In the genomic region with DNA sequence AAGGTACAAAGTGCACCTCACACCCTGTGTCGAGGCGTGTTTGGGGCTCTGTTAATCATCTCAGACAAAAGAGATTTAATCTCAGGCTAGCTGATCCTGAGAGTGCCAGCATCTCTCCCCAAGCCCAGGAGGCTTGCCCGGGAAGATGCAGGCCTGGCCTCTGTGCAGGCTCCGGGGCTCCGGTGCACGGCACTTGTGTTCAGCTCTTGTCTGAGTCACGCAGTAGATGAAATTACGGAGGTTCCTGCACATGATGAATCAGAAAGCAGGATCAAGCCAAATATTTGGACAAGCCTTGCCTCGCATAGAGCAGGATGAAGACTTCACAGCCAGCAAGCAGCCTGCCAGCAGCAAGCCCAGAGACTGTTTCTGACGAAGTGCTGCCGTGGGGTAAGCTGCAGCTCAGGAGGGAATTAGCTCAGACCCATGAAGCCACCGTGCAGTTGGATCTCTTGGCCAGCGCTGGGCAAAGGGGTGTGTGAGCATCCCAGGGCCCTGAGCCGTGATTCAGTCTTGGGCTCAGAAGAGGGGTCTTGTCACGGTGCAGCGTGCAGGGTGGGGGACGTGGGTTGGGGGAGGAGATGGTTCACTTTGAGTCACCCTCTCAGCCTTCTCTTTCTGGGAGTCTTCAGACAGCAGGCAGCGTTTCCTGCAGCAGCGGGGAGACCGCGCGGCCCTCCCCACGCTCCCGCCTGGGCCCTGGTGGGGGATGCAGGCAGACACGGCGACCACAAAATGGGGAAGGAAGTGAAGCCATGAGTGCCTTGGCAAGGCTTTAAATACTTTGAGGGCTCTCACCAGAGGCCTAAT, we compare ENCODE assay signal across 1 cellular context.
A peak's percentile ranks its signal among the peaks of the same experiment; 100 is the strongest.
TF ChIP-seq lines count a peak whose summit lies in the region.

No MANE protein-coding gene starts in this region.

TF ChIP-seq in HepG2, 621 proteins besides CTCF, POLR2A, EP300 and RAD21 (continued from another document and continues in another):
- TF ChIP-seq MYNN (CRISPR knock-in tag; IDR thresholded peaks at IDR 0.05; ENCODE audit: low read depth) (no peak), RFX1 (IDR thresholded peaks at IDR 0.05) (no peak), SAFB2 (CRISPR knock-in tag; IDR thresholded peaks at IDR 0.05; ENCODE audit: borderline replicate concordance, low read depth) (no peak), ZBTB21 (CRISPR knock-in tag; IDR thresholded peaks at IDR 0.05) (no peak), ZBTB7B (CRISPR knock-in tag; IDR thresholded peaks at IDR 0.05) (no peak), ZNF646 (CRISPR knock-in tag; IDR thresholded peaks at IDR 0.05) (no peak), BHLHE40 (IDR thresholded peaks at IDR 0.05; ENCODE audit: low read length) (peak; percentile 24; the same call in 1 of the 2 replicates), DMAP1 (CRISPR knock-in tag; IDR thresholded peaks at IDR 0.05) (no peak), CCDC6 (CRISPR knock-in tag; IDR thresholded peaks at IDR 0.05) (no peak), IKZF4 (CRISPR knock-in tag; IDR thresholded peaks at IDR 0.05; ENCODE audit: borderline replicate concordance, low read depth, not compliant biosample characterization) (no peak), ZNF567 (CRISPR knock-in tag; IDR thresholded peaks at IDR 0.05; ENCODE audit: borderline replicate concordance) (no peak), ZNF326 (CRISPR knock-in tag; IDR thresholded peaks at IDR 0.05; ENCODE audit: borderline replicate concordance) (no peak), ZNF225 (CRISPR knock-in tag; IDR thresholded peaks at IDR 0.05) (no peak), RCOR2 (CRISPR knock-in tag; IDR thresholded peaks at IDR 0.05) (no peak), ZNF20 (CRISPR knock-in tag; IDR thresholded peaks at IDR 0.05) (no peak), ZNF609 (CRISPR knock-in tag; IDR thresholded peaks at IDR 0.05; ENCODE audit: borderline replicate concordance) (no peak), SAP130 (CRISPR knock-in tag; IDR thresholded peaks at IDR 0.05; ENCODE audit: low read depth) (peak; percentile 21; the same call in 1 of the 2 replicates), ZNF224 (CRISPR knock-in tag; IDR thresholded peaks at IDR 0.05) (no peak), ZNF296 (CRISPR knock-in tag; conservative IDR thresholded peaks at IDR 0.05) (no peak), MAFF (IDR thresholded peaks at IDR 0.05; ENCODE audit: low read depth, low read length) (no peak), ZNF660 (CRISPR knock-in tag; IDR thresholded peaks at IDR 0.05; ENCODE audit: borderline replicate concordance, low read depth) (no peak), RBM22 (optimal IDR thresholded peaks at IDR 0.05; ENCODE audit: low read length) (no peak), PRDM10 (CRISPR knock-in tag; IDR thresholded peaks at IDR 0.05; ENCODE audit: low read depth) (no peak), ZNF850 (CRISPR knock-in tag; conservative IDR thresholded peaks at IDR 0.05) (no peak), IRF9 (CRISPR knock-in tag; IDR thresholded peaks at IDR 0.05; ENCODE audit: borderline replicate concordance) (no peak), TGIF2 (CRISPR knock-in tag; IDR thresholded peaks at IDR 0.05) (no peak)
- TF ChIP-seq, protein P1, sequence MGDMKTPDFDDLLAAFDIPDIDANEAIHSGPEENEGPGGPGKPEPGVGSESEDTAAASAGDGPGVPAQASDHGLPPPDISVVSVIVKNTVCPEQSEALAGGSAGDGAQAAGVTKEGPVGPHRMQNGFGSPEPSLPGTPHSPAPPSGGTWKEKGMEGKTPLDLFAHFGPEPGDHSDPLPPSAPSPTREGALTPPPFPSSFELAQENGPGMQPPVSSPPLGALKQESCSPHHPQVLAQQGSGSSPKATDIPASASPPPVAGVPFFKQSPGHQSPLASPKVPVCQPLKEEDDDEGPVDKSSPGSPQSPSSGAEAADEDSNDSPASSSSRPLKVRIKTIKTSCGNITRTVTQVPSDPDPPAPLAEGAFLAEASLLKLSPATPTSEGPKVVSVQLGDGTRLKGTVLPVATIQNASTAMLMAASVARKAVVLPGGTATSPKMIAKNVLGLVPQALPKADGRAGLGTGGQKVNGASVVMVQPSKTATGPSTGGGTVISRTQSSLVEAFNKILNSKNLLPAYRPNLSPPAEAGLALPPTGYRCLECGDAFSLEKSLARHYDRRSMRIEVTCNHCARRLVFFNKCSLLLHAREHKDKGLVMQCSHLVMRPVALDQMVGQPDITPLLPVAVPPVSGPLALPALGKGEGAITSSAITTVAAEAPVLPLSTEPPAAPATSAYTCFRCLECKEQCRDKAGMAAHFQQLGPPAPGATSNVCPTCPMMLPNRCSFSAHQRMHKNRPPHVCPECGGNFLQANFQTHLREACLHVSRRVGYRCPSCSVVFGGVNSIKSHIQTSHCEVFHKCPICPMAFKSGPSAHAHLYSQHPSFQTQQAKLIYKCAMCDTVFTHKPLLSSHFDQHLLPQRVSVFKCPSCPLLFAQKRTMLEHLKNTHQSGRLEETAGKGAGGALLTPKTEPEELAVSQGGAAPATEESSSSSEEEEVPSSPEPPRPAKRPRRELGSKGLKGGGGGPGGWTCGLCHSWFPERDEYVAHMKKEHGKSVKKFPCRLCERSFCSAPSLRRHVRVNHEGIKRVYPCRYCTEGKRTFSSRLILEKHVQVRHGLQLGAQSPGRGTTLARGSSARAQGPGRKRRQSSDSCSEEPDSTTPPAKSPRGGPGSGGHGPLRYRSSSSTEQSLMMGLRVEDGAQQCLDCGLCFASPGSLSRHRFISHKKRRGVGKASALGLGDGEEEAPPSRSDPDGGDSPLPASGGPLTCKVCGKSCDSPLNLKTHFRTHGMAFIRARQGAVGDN (CRISPR knock-in tag; IDR thresholded peaks at IDR 0.05), result peak; percentile 55
- TF ChIP-seq, protein P2, sequence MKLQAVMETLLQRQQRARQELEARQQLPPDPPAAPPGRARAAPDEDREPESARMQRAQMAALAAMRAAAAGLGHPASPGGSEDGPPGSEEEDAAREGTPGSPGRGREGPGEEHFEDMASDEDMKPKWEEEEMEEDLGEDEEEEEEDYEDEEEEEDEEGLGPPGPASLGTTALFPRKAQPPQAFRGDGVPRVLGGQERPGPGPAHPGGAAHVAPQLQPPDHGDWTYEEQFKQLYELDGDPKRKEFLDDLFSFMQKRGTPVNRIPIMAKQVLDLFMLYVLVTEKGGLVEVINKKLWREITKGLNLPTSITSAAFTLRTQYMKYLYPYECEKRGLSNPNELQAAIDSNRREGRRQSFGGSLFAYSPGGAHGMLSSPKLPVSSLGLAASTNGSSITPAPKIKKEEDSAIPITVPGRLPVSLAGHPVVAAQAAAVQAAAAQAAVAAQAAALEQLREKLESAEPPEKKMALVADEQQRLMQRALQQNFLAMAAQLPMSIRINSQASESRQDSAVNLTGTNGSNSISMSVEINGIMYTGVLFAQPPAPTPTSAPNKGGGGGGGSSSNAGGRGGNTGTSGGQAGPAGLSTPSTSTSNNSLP (IDR thresholded peaks at IDR 0.05; ENCODE audit: low read depth, low read length), result 0 out of 2 replicates have a peak, but pooled peaks have one; percentile 23
- TF ChIP-seq, protein P3, sequence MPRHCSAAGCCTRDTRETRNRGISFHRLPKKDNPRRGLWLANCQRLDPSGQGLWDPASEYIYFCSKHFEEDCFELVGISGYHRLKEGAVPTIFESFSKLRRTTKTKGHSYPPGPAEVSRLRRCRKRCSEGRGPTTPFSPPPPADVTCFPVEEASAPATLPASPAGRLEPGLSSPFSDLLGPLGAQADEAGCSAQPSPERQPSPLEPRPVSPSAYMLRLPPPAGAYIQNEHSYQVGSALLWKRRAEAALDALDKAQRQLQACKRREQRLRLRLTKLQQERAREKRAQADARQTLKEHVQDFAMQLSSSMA (CRISPR knock-in tag; IDR thresholded peaks at IDR 0.05), result no peak
